ENCODE assay signal across 4 cellular contexts in genomic region chr1:248569044-248569443, GRCh38. TPM values are rescaled to one million over a fixed set of nuclear protein-coding genes. Genes with fewer than 3 reads are reported as not detected.
"Had no signal": no experiment of that assay in that cellular context is flagged by ENCODE, and none has a peak within 500 bp of the region (broad histone marks: within the 10 kb centered on the region; RNA-seq: fewer than 3 reads in every experiment).

No MANE protein-coding gene starts in this region.

RNA-seq across cellular contexts. Expression of gene OR2T34, which starts 5.5 kb away (rescaled TPM):
- polyA plus RNA-seq: pancreas, smooth muscle cell, spleen had no signal

RNA-seq across cellular contexts. Expression of gene OR2T29, which starts 6.5 kb away (rescaled TPM):
- polyA plus RNA-seq: pancreas, smooth muscle cell, thymus had no signal

RNA-seq across cellular contexts. Expression of gene OR2T10, which starts 28.5 kb away (rescaled TPM):
- polyA plus RNA-seq: smooth muscle cell, thymus had no signal
